Comparison of ENCODE assay signal across 18 cellular contexts in genomic region chr11:2913776-2914474, GRCh38. TPM values are rescaled to one million over a fixed set of nuclear protein-coding genes. Genes with fewer than 3 reads are reported as not detected.
DNase-seq lines count a peak whose midpoint lies in the region; ATAC-seq, FAIRE-seq and TF ChIP-seq lines count a peak whose summit lies in the region.
"Had no signal": no experiment of that assay in that cellular context is flagged by ENCODE, and none has a peak within 500 bp of the region (broad histone marks: within the 10 kb centered on the region; RNA-seq: fewer than 3 reads in every experiment).

No MANE protein-coding gene starts in this region.

- H4K20me1 ChIP-seq in HepG2 (ENCODE audit: insufficient read depth, low read length) = no peaks in the 10 kb centered on the region

- H3K4me1 ChIP-seq in cardiac muscle cell (ENCODE audit: low read depth) (peaks cover 18% of the 10 kb centered on the region), left ventricle myocardium inferior (peaks cover 34% of the 10 kb centered on the region), HepG2 (ENCODE audit: insufficient read depth, low read length) (peaks cover 16% of the 10 kb centered on the region)

- H3K4me3 ChIP-seq in cardiac muscle cell = no peak overlapping the region
- H3K4me3 ChIP-seq in left ventricle myocardium inferior = no peak overlapping the region
- no peak overlapping the region for H3K4me3 ChIP-seq in HepG2 (replicated peaks in 1 of 3; ENCODE audit: insufficient read depth in 1 of 3, low read depth in 2 of 3, low read length in 3 of 3)
- H3K4me3 ChIP-seq: spleen had no signal

- intact Hi-C loops in left cardiac atrium (cut with DNase I) = no loop called here
- intact Hi-C loops in left ventricle myocardium inferior (cut with micrococcal nuclease) = no loop called here
- intact Hi-C loops in HepG2 (cut with micrococcal nuclease; ENCODE audit: unreplicated experiment) = no loop called here

- peaks cover 19% of the 10 kb centered on the region for H3K27me3 ChIP-seq in cardiac muscle cell
- peaks cover 10% of the 10 kb centered on the region for H3K27me3 ChIP-seq in left ventricle myocardium inferior (ENCODE audit: low read depth)
- no peaks in the 10 kb centered on the region for H3K27me3 ChIP-seq in HepG2 (ENCODE audit: control insufficient read depth in 1 of 2, insufficient read depth in 2 of 2, low read length in 2 of 2)
- H3K27me3 ChIP-seq: Peyer's patch had no signal

- DNase-seq in cardiac muscle cell (ENCODE audit: low read depth in 1 of 2, low spot score in 1 of 2) (no peak), left cardiac atrium (no peak), left ventricle myocardium inferior (no peak), cortex of kidney (lab: John Stamatoyannopoulos, UW) (no peak), NCI-H510A treated with DMSO at 0.1 percent for 48 hours (lab: John Stamatoyannopoulos, UW) (no peak), HepG2 (ENCODE audit: low spot score) (no peak), DMS 273 (lab: John Stamatoyannopoulos, UW; ENCODE audit: unreplicated experiment) (no peak)
- DNase-seq: activated CD4-positive, alpha-beta T cell treated with anti-CD3 and anti-CD28 coated beads, Interleukin-2, amount 50 U/mL, for 4 hours; activated T-cell treated with anti-CD3 and anti-CD28 coated beads, Interleukin-2, amount 50 U/mL, for 48 hours; cerebellar nuclear complex; GF-D8; NCI-H2081 treated with DMSO at 0.1 percent for 48 hours; spleen; stimulated activated naive CD4-positive, alpha-beta T cell treated with Interleukin-2 at 50 U/mL for 16 hours had no signal

- ATAC-seq in left cardiac atrium (no peak), HepG2 (no peak)

- BruUV-seq in HepG2 (replicated peaks; lab: Mats Ljungman, UMichigan) = no TSS peak

- TF ChIP-seq EP300 in HepG2 (IDR thresholded peaks at IDR 0.05; ENCODE audit: low read depth in 2 of 2, low read length in 2 of 2) (no peak), HepG2 (CRISPR knock-in tag; IDR thresholded peaks at IDR 0.05; ENCODE audit: borderline replicate concordance) (no peak)

- no peak overlapping the region for H3K4me2 ChIP-seq in HepG2 (ENCODE audit: low read depth, low read length)

- H3K79me2 ChIP-seq in HepG2 (ENCODE audit: insufficient read depth, low read length) = no peaks in the 10 kb centered on the region
- H3K79me2 ChIP-seq: parathyroid adenoma had no signal

- TF ChIP-seq CTCF in cardiac muscle cell (IDR thresholded peaks at IDR 0.05; ENCODE audit: low read depth, low read length) = no peak
- TF ChIP-seq CTCF in VCaP (conservative IDR thresholded peaks at IDR 0.05) = no peak
- TF ChIP-seq CTCF in left ventricle myocardium inferior (IDR thresholded peaks at IDR 0.05; ENCODE audit: borderline replicate concordance) = no peak
- no peak for TF ChIP-seq CTCF in HepG2 (CRISPR knock-in tag; IDR thresholded peaks at IDR 0.05)

- H3K27ac ChIP-seq in cardiac muscle cell (peak overlapping the region; percentile 84), VCaP (peak overlapping the region; percentile 91; the same call in 1 of the 2 replicates), left ventricle myocardium inferior (replicated peaks) (peak overlapping the region; percentile 65), HepG2 (ENCODE audit: extremely low read length, insufficient read depth, low read length) (no peak overlapping the region)
- H3K27ac ChIP-seq: parathyroid adenoma, spleen had no signal

- WGBS in HepG2 (ENCODE audit: low lambda C conversion rate) = 93% methylated on average over 14 of the region's 21 CpGs

- in situ Hi-C loops in HepG2 (cut with HindIII; ENCODE audit: extremely low pct_ligation_motif_present, low pct_unique_long_range_greater_than_20kb) = no loop called here

- no peak for TF ChIP-seq POLR2A in HepG2 (IDR thresholded peaks at IDR 0.05; ENCODE audit: insufficient read depth in 1 of 2, low read depth in 2 of 2, low read length in 2 of 2)

- H3K9me3 ChIP-seq in cardiac muscle cell (ENCODE audit: low read depth) (no peaks in the 10 kb centered on the region), left ventricle myocardium inferior (replicated peaks) (no peaks in the 10 kb centered on the region), HepG2 (ENCODE audit: low read length) (no peaks in the 10 kb centered on the region)
- H3K9me3 ChIP-seq: Peyer's patch, spleen had no signal

- no peak overlapping the region for H3K9ac ChIP-seq in HepG2 (ENCODE audit: insufficient read depth, low read depth, low read length)
- H3K9ac ChIP-seq: parathyroid adenoma had no signal

- CTCF ChIA-PET in HepG2 (lab: Yijun Ruan, JAX; ENCODE audit: low intra/inter-chr PET ratio, low total read pairs) = no interaction called here

- POLR2A ChIA-PET in HepG2 (lab: Yijun Ruan, JAX) = no interaction called here

- H3K36me3 ChIP-seq in cardiac muscle cell = no peaks in the 10 kb centered on the region
- no peaks in the 10 kb centered on the region for H3K36me3 ChIP-seq in left ventricle myocardium inferior
- H3K36me3 ChIP-seq in HepG2 (replicated peaks in 1 of 2; ENCODE audit: control insufficient read depth in 1 of 2, insufficient read depth in 2 of 2, low read length in 2 of 2) = no peaks in the 10 kb centered on the region
- H3K36me3 ChIP-seq: spleen had no signal

- no peak for TF ChIP-seq RAD21 in HepG2 (CRISPR knock-in tag; IDR thresholded peaks at IDR 0.05)

- no peak for FAIRE-seq in HepG2 (lab: Jason Lieb, UNC)
- FAIRE-seq: GM19239 had no signal

- no peak overlapping the region for H2AFZ ChIP-seq in HepG2 (ENCODE audit: low read length)
- H2AFZ ChIP-seq: parathyroid adenoma had no signal

TF ChIP-seq in HepG2, 621 proteins besides CTCF, POLR2A, EP300 and RAD21 (continues in another document):
- TF ChIP-seq, protein P1, sequence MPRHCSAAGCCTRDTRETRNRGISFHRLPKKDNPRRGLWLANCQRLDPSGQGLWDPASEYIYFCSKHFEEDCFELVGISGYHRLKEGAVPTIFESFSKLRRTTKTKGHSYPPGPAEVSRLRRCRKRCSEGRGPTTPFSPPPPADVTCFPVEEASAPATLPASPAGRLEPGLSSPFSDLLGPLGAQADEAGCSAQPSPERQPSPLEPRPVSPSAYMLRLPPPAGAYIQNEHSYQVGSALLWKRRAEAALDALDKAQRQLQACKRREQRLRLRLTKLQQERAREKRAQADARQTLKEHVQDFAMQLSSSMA (CRISPR knock-in tag; IDR thresholded peaks at IDR 0.05) = no peak
- no peak for TF ChIP-seq SALL2 (CRISPR knock-in tag; IDR thresholded peaks at IDR 0.05)

RNA-seq across cellular contexts. Expression of gene PHLDA2, which starts 15.3 kb away (rescaled TPM):
- total RNA-seq in cardiac muscle cell = 1.1 TPM in 1 of 2 replicates, not detected in the other
- 0.73 and 3.8 TPM in 2 replicates for polyA plus RNA-seq in cardiac muscle cell
- 1 to 10 TPM; 2.2 to 3.4 TPM for total RNA-seq in left cardiac atrium
- not detected for total RNA-seq in left ventricle myocardium inferior
- 0.36 and 0.55 TPM in 2 replicates for total RNA-seq in HepG2 (2016; rRNA removed; fragmentation: Illumina TruSeq; extraction: Trizol)
- 0.40 TPM in 1 of 2 replicates, not detected in the other for total RNA-seq in HepG2 (2016; cell fraction: cytosol; rRNA removed; fragmentation: Illumina TruSeq; extraction: Trizol; ENCODE audit: low read depth)
- 0.27 and 0.56 TPM in 2 replicates for total RNA-seq in HepG2 (2016; cell fraction: insoluble cytoplasmic fraction; rRNA removed; fragmentation: Illumina TruSeq; extraction: Trizol)
- 0.31 and 0.65 TPM in 2 replicates for total RNA-seq in HepG2 (2016; cell fraction: membrane; rRNA removed; fragmentation: Illumina TruSeq; extraction: Trizol)
- not detected in 2 replicates for total RNA-seq in HepG2 (2016; cell fraction: nucleus; rRNA removed; fragmentation: Illumina TruSeq; extraction: Trizol)
- 0.78 and 1.5 TPM in 2 replicates for polyA plus RNA-seq in HepG2 (2011; rRNA removed)
- polyA plus RNA-seq in HepG2 (2011; cell fraction: cytosol; rRNA removed) = 2.2 and 3.8 TPM in 2 replicates
- polyA plus RNA-seq in HepG2 (2011; cell fraction: nucleus; rRNA removed) = 3.7 and 3.9 TPM in 2 replicates
- 1.5 and 2.9 TPM in 2 replicates for polyA plus RNA-seq in HepG2 (2012)
- 1.1 and 1.5 TPM in 2 replicates for polyA plus RNA-seq in HepG2 (2016; cell fraction: cytosol; fragmentation: Illumina TruSeq; extraction: Trizol; ENCODE audit: low read depth)
- 2.2 and 2.4 TPM in 2 replicates for polyA plus RNA-seq in HepG2 (2016; cell fraction: insoluble cytoplasmic fraction; fragmentation: Illumina TruSeq; extraction: Trizol; ENCODE audit: low read depth)
- 1.2 and 1.5 TPM in 2 replicates for polyA plus RNA-seq in HepG2 (2016; cell fraction: membrane; fragmentation: Illumina TruSeq; extraction: Trizol; ENCODE audit: low read depth)
- 2.0 and 2.5 TPM in 2 replicates for polyA plus RNA-seq in HepG2 (2016; cell fraction: nucleus; fragmentation: Illumina TruSeq; extraction: Trizol; ENCODE audit: insufficient read depth, low read depth)
- polyA minus RNA-seq in HepG2 (2011; rRNA and poly(A)+ RNA removed; ENCODE audit: low replicate concordance) = 1.2 and 12.9 TPM in 2 replicates
- 0.88 and 1.4 TPM in 2 replicates for polyA minus RNA-seq in HepG2 (2011; cell fraction: cytosol; rRNA and poly(A)+ RNA removed)
- 0.64 and 0.87 TPM in 2 replicates for polyA minus RNA-seq in HepG2 (2011; cell fraction: nucleus; rRNA and poly(A)+ RNA removed)

RNA-seq across cellular contexts. Expression of gene CDKN1C, which starts 28.4 kb away (rescaled TPM):
- 108 and 127 TPM in 2 replicates for total RNA-seq in cardiac muscle cell
- polyA plus RNA-seq in cardiac muscle cell = 64.6 and 96.7 TPM in 2 replicates
- 10 to 100 TPM; 23.3 to 44.2 TPM for total RNA-seq in left cardiac atrium
- total RNA-seq in left ventricle myocardium inferior = 33.0 TPM
- not detected in 2 replicates for total RNA-seq in HepG2 (2016; rRNA removed; fragmentation: Illumina TruSeq; extraction: Trizol)
- total RNA-seq in HepG2 (2016; cell fraction: cytosol; rRNA removed; fragmentation: Illumina TruSeq; extraction: Trizol; ENCODE audit: low read depth) = not detected in 2 replicates
- not detected in 2 replicates for total RNA-seq in HepG2 (2016; cell fraction: insoluble cytoplasmic fraction; rRNA removed; fragmentation: Illumina TruSeq; extraction: Trizol)
- not detected in 2 replicates for total RNA-seq in HepG2 (2016; cell fraction: membrane; rRNA removed; fragmentation: Illumina TruSeq; extraction: Trizol)
- total RNA-seq in HepG2 (2016; cell fraction: nucleus; rRNA removed; fragmentation: Illumina TruSeq; extraction: Trizol) = not detected in 2 replicates
- polyA plus RNA-seq in HepG2 (2011; rRNA removed) = not detected in 2 replicates
- polyA plus RNA-seq in HepG2 (2011; cell fraction: cytosol; rRNA removed) = not detected in 2 replicates
- 0.10 and 0.23 TPM in 2 replicates for polyA plus RNA-seq in HepG2 (2011; cell fraction: nucleus; rRNA removed)
- polyA plus RNA-seq in HepG2 (2012) = not detected in 2 replicates
- polyA plus RNA-seq in HepG2 (2016; cell fraction: cytosol; fragmentation: Illumina TruSeq; extraction: Trizol; ENCODE audit: low read depth) = not detected in 2 replicates
- polyA plus RNA-seq in HepG2 (2016; cell fraction: insoluble cytoplasmic fraction; fragmentation: Illumina TruSeq; extraction: Trizol; ENCODE audit: low read depth) = not detected in 2 replicates
- polyA plus RNA-seq in HepG2 (2016; cell fraction: membrane; fragmentation: Illumina TruSeq; extraction: Trizol; ENCODE audit: low read depth) = not detected in 2 replicates
- polyA plus RNA-seq in HepG2 (2016; cell fraction: nucleus; fragmentation: Illumina TruSeq; extraction: Trizol; ENCODE audit: insufficient read depth, low read depth) = not detected in 2 replicates
- polyA minus RNA-seq in HepG2 (2011; rRNA and poly(A)+ RNA removed; ENCODE audit: low replicate concordance) = 17.4 TPM in 1 of 2 replicates, not detected in the other
- 0.30 and 0.70 TPM in 2 replicates for polyA minus RNA-seq in HepG2 (2011; cell fraction: cytosol; rRNA and poly(A)+ RNA removed)
- polyA minus RNA-seq in HepG2 (2011; cell fraction: nucleus; rRNA and poly(A)+ RNA removed) = 0.52 TPM in 1 of 2 replicates, not detected in the other

Comparison
In these comparisons a context has a peak if more than half of its experiments do, and no peak if none do; other contexts are left out.
1. RNA of gene CDKN1C, which starts 28.4 kb away (total RNA-seq): 108 to 127 TPM in cardiac muscle cell, 23.3 to 44.2 TPM in left cardiac atrium and 33.0 TPM in left ventricle myocardium inferior (single experiment); not detected in HepG2; every median in the first group is over 10 times any median in the second.